Comparison of ENCODE assay signal across 21 cellular contexts in genomic region chrX:1424452-1424851, GRCh38. TPM values are rescaled to one million over a fixed set of nuclear protein-coding genes. Genes with fewer than 3 reads are reported as not detected.
DNase-seq lines count a peak whose midpoint lies in the region; ATAC-seq, FAIRE-seq and TF ChIP-seq lines count a peak whose summit lies in the region.
"Had no signal": no experiment of that assay in that cellular context is flagged by ENCODE, and none has a peak within 500 bp of the region (broad histone marks: within the 10 kb centered on the region; RNA-seq: fewer than 3 reads in every experiment).

No MANE protein-coding gene starts in this region.

- H3K27ac ChIP-seq in lower lobe of right lung: no peak overlapping the region
- no peak overlapping the region for H3K27ac ChIP-seq in testis
- H3K27ac ChIP-seq: 22Rv1, SJSA1 had no signal

- TF ChIP-seq POLR2A in testis (IDR thresholded peaks at IDR 0.05): no peak

- WGBS in testis, 2 donors: 90 to 93% methylated on average over 5 of the region's 5 CpGs

- peaks cover 14% of the 10 kb centered on the region for H3K9me3 ChIP-seq in lower lobe of right lung
- H3K9me3 ChIP-seq in testis: no peaks in the 10 kb centered on the region

- intact Hi-C loops in lower lobe of right lung (cut with DNase I) (no loop called here), testis (cut with DNase I; ENCODE audit: low total_unique reads) (no loop called here)

- no peak for ATAC-seq in lower lobe of right lung
- ATAC-seq: CD8-positive, alpha-beta T cell; K562 had no signal

- peak; percentile 1 for DNase-seq in activated CD8-positive, alpha-beta memory T cell treated with anti-CD3 and anti-CD28 coated beads, Interleukin-2, amount 50 U/mL, for 4 hours
- DNase-seq in activated CD8-positive, alpha-beta memory T cell treated with anti-CD3 and anti-CD28 coated beads for 24 hours: no peak
- DNase-seq in HTR-8/SVneo (ENCODE audit: insufficient read length, low spot score) (no peak), lower lobe of right lung (peak; percentile 21), testis (peak; percentile 1), SHP77 treated with DMSO at 0.1 percent for 48 hours (lab: John Stamatoyannopoulos, UW) (no peak), EL (no peak)
- DNase-seq in activated CD4-positive, CD25-positive, alpha-beta regulatory T cell (lab: John Stamatoyannopoulos, UW): no peak
- DNase-seq: ACHN; C1 segment of cervical spinal cord; CD8-positive, alpha-beta T cell; MG63; NCI-H1417 treated with DMSO at 0.1 percent for 48 hours; NCI-H187; NCI-H446; NCI-H526 treated with DMSO at 0.1 percent for 48 hours; OCI-M1 had no signal

- FAIRE-seq in HTR-8/SVneo (lab: Jason Lieb, UNC): peak; percentile 81
- FAIRE-seq: K562, RCC 7860 had no signal

- H3K4me3 ChIP-seq in lower lobe of right lung: no peak overlapping the region
- H3K4me3 ChIP-seq in testis: no peak overlapping the region
- H3K4me3 ChIP-seq: K562, MG63, SJSA1 had no signal

- H3K4me1 ChIP-seq in lower lobe of right lung (no peaks in the 10 kb centered on the region), testis (no peaks in the 10 kb centered on the region)
- H3K4me1 ChIP-seq: SJSA1 had no signal

- peaks cover 49% of the 10 kb centered on the region for H3K36me3 ChIP-seq in lower lobe of right lung
- H3K36me3 ChIP-seq in testis (ENCODE audit: low read depth, missing control alignments): no peaks in the 10 kb centered on the region

- H3K27me3 ChIP-seq in lower lobe of right lung (ENCODE audit: low read depth): no peaks in the 10 kb centered on the region
- no peaks in the 10 kb centered on the region for H3K27me3 ChIP-seq in testis
- H3K27me3 ChIP-seq: MG63, SJSA1 had no signal

- TF ChIP-seq CTCF in lower lobe of right lung (IDR thresholded peaks at IDR 0.05): no peak
- TF ChIP-seq CTCF in testis (IDR thresholded peaks at IDR 0.05): no peak

RNA-seq across cellular contexts. Expression of gene ASMTL, which starts 28.3 kb away (rescaled TPM):
- total RNA-seq in lower lobe of right lung (19.1 TPM), testis (10 to 100 TPM; 31.0 to 41.2 TPM)
- polyA plus RNA-seq in testis (ENCODE audit: insufficient read depth, low read depth, low replicate concordance): 27.0 TPM

RNA-seq across cellular contexts. Expression of gene SLC25A6, which starts 32.5 kb away (rescaled TPM):
- total RNA-seq in lower lobe of right lung (335 TPM), testis (100 to 1,000 TPM; 171 to 293 TPM)
- 157 TPM for polyA plus RNA-seq in testis (ENCODE audit: insufficient read depth, low read depth, low replicate concordance)

Comparison
In these comparisons a context has a peak if more than half of its experiments do, and no peak if none do; other contexts are left out.
1. DNase-seq: peak in activated CD8-positive, alpha-beta memory T cell treated with anti-CD3 and anti-CD28 coated beads, Interleukin-2, amount 50 U/mL, for 4 hours (single experiment), lower lobe of right lung (single experiment) and testis (single experiment); none in activated CD8-positive, alpha-beta memory T cell treated with anti-CD3 and anti-CD28 coated beads for 24 hours (single experiment), HTR-8/SVneo (single experiment), activated CD4-positive, CD25-positive, alpha-beta regulatory T cell (0 of 4), SHP77 treated with DMSO at 0.1 percent for 48 hours (single experiment) and EL (single experiment).